ENCODE assay signal across 2 cellular contexts in the genomic region with DNA sequence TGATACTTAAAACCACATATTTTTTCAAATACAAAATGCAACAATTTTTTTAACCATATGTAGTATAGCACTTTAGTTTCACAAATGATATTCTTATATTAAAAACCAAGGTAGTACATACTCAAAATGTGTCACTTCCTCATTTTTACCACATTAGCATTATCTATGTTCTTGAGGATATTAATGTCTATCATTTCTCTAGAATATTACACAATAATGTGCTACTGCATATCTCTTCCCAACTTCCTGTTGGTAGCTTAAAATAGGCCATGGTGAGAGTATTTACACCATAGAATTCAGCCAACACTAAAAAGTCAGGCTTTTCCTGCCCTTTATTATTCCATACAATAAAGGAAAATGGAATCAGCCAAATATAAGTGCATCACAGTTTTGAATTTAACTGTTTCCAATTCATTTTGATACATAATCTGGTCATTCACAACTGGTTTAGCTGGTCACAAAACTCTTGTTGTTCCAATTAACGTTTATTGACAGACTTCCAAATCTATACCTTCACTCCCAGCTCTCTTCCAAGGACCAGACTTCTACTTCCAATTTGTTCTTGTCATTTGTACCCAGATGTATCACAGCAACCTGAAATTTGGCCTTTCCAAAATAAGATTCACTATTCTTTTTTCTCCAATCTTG.
TF ChIP-seq lines count a peak whose summit lies in the region.

No MANE protein-coding gene starts in this region.

TF ChIP-seq in GM12891, 5 proteins besides CTCF, POLR2A, EP300 and RAD21:
- TF ChIP-seq PAX5 (IDR thresholded peaks at IDR 0.05; ENCODE audit: insufficient read depth, low read length, severe bottlenecking) (no peak), SPI1 (IDR thresholded peaks at IDR 0.05; ENCODE audit: low read depth, low read length) (peak; percentile 47; the same call in 1 of the 2 replicates), TAF1 (IDR thresholded peaks at IDR 0.05; ENCODE audit: low read depth, low read length) (no peak), POLR2AphosphoS5 (IDR thresholded peaks at IDR 0.05; ENCODE audit: low read depth, low read length) (no peak), POU2F2 (IDR thresholded peaks at IDR 0.05; ENCODE audit: low read depth, low read length) (no peak)

TF ChIP-seq in K562, 482 proteins besides CTCF, POLR2A, EP300 and RAD21:
- TF ChIP-seq, protein P1, sequence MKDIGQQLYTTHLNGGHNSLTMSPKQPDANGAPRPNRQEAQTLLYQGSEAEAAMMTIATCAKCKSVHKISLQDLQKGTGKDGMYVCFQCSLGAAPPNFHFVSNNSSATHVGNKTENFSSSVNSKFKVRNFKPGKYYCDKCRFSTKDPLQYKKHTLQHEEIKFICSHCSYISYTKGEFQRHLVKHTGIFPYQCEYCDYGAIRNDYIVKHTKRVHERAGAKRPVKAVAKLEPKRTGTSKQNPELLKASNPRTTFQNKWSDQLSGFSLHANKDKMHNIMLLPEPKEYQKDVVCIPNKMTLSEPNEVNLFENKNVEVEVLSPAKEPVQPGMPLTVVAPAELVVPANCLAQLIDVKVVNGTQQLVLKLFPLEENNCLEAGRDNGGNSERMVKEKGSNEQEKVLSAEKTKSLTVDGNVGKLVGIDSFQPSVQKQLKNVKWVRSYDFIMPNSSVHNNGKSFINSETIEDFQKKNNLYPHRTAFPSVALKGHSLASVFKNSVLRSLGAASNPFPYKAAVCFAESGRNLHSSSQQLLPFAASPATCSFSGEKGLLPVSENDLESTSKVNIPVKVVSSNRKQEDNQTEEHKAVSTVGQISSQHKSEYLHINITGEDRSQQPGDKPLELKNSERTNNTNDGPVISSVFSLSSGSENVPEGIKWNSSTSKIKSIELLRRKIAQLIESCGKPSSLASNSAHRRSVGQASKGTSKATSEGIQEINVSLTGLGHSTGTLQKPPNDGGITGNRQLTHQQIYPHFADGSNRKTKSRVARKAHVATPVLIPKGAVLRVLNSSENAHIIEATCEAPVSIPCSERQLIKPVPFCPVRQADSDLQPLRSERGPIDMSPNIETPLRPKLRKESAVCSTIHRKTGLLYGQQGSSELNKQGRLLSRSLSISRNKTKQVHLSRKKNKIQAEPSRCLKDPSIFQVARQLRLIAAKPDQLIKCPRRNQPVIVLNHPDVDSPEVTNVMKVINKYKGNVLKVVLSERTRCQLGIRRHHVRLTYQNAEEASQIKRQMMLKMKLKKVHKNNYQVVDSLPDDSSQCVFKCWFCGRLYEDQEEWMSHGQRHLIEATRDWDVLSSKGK (CRISPR knock-in tag; IDR thresholded peaks at IDR 0.05): no peak
- TF ChIP-seq MEIS2 (IDR thresholded peaks at IDR 0.05; ENCODE audit: partially characterized antibody): peak; percentile 60
- TF ChIP-seq, protein P2, sequence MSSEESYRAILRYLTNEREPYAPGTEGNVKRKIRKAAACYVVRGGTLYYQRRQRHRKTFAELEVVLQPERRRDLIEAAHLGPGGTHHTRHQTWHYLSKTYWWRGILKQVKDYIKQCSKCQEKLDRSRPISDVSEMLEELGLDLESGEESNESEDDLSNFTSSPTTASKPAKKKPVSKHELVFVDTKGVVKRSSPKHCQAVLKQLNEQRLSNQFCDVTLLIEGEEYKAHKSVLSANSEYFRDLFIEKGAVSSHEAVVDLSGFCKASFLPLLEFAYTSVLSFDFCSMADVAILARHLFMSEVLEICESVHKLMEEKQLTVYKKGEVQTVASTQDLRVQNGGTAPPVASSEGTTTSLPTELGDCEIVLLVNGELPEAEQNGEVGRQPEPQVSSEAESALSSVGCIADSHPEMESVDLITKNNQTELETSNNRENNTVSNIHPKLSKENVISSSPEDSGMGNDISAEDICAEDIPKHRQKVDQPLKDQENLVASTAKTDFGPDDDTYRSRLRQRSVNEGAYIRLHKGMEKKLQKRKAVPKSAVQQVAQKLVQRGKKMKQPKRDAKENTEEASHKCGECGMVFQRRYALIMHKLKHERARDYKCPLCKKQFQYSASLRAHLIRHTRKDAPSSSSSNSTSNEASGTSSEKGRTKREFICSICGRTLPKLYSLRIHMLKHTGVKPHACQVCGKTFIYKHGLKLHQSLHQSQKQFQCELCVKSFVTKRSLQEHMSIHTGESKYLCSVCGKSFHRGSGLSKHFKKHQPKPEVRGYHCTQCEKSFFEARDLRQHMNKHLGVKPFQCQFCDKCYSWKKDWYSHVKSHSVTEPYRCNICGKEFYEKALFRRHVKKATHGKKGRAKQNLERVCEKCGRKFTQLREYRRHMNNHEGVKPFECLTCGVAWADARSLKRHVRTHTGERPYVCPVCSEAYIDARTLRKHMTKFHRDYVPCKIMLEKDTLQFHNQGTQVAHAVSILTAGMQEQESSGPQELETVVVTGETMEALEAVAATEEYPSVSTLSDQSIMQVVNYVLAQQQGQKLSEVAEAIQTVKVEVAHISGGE (CRISPR knock-in tag; IDR thresholded peaks at IDR 0.05): peak in 2 of 3 experiments; percentile 83 to 97; a peak in 4 of 6 replicates
- peak; percentile 74; the same call in 1 of the 2 replicates for TF ChIP-seq MEF2D (tag; conservative IDR thresholded peaks at IDR 0.05; ENCODE audit: low read depth)
- TF ChIP-seq, protein P3, sequence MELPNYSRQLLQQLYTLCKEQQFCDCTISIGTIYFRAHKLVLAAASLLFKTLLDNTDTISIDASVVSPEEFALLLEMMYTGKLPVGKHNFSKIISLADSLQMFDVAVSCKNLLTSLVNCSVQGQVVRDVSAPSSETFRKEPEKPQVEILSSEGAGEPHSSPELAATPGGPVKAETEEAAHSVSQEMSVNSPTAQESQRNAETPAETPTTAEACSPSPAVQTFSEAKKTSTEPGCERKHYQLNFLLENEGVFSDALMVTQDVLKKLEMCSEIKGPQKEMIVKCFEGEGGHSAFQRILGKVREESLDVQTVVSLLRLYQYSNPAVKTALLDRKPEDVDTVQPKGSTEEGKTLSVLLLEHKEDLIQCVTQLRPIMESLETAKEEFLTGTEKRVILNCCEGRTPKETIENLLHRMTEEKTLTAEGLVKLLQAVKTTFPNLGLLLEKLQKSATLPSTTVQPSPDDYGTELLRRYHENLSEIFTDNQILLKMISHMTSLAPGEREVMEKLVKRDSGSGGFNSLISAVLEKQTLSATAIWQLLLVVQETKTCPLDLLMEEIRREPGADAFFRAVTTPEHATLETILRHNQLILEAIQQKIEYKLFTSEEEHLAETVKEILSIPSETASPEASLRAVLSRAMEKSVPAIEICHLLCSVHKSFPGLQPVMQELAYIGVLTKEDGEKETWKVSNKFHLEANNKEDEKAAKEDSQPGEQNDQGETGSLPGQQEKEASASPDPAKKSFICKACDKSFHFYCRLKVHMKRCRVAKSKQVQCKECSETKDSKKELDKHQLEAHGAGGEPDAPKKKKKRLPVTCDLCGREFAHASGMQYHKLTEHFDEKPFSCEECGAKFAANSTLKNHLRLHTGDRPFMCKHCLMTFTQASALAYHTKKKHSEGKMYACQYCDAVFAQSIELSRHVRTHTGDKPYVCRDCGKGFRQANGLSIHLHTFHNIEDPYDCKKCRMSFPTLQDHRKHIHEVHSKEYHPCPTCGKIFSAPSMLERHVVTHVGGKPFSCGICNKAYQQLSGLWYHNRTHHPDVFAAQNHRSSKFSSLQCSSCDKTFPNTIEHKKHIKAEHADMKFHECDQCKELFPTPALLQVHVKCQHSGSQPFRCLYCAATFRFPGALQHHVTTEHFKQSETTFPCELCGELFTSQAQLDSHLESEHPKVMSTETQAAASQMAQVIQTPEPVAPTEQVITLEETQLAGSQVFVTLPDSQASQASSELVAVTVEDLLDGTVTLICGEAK (IDR thresholded peaks at IDR 0.05): peak; percentile 81
- TF ChIP-seq, protein P3 (CRISPR knock-in tag; IDR thresholded peaks at IDR 0.05): no peak
- TF ChIP-seq ETV1 (tag; conservative IDR thresholded peaks at IDR 0.05; ENCODE audit: low read depth): peak; percentile 22; the same call in 1 of the 2 replicates
- TF ChIP-seq SRF (CRISPR knock-in tag; IDR thresholded peaks at IDR 0.05): no peak
- peak; percentile 30; the same call in 1 of the 2 replicates for TF ChIP-seq POLR2H (tag; IDR thresholded peaks at IDR 0.05; ENCODE audit: low read depth)
- TF ChIP-seq GABPA (tag; conservative IDR thresholded peaks at IDR 0.05; ENCODE audit: low read depth): peak; percentile 87
- 0 out of 2 replicates have a peak, but pooled peaks have one; percentile 8 for TF ChIP-seq ARID1B (IDR thresholded peaks at IDR 0.05)
- TF ChIP-seq ELF2 (CRISPR knock-in tag; IDR thresholded peaks at IDR 0.05): 0 out of 2 replicates have a peak, but pooled peaks have one; percentile 32
- TF ChIP-seq MTF1 (CRISPR knock-in tag; IDR thresholded peaks at IDR 0.05; ENCODE audit: borderline replicate concordance): no peak
- TF ChIP-seq TEAD4 (IDR thresholded peaks at IDR 0.05; ENCODE audit: low read length): peak; percentile 15; the same call in 1 of the 2 replicates
- no peak for TF ChIP-seq TEAD4 (CRISPR knock-in tag; IDR thresholded peaks at IDR 0.05; ENCODE audit: borderline replicate concordance)
- TF ChIP-seq, protein P4, sequence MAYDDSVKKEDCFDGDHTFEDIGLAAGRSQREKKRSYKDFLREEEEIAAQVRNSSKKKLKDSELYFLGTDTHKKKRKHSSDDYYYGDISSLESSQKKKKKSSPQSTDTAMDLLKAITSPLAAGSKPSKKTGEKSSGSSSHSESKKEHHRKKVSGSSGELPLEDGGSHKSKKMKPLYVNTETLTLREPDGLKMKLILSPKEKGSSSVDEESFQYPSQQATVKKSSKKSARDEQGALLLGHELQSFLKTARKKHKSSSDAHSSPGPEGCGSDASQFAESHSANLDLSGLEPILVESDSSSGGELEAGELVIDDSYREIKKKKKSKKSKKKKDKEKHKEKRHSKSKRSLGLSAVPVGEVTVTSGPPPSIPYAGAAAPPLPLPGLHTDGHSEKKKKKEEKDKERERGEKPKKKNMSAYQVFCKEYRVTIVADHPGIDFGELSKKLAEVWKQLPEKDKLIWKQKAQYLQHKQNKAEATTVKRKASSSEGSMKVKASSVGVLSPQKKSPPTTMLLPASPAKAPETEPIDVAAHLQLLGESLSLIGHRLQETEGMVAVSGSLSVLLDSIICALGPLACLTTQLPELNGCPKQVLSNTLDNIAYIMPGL (CRISPR knock-in tag; IDR thresholded peaks at IDR 0.05): no peak
- peak; percentile 98 for TF ChIP-seq CEBPB (tag; IDR thresholded peaks at IDR 0.05)
- TF ChIP-seq MEF2A (IDR thresholded peaks at IDR 0.05; ENCODE audit: control insufficient read depth, low read depth, low read length): peak; percentile 48; the same call in 1 of the 2 replicates
- no peak for TF ChIP-seq TAF7 (tag; IDR thresholded peaks at IDR 0.05)
- peak; percentile 59 for TF ChIP-seq CEBPG (CRISPR knock-in tag; IDR thresholded peaks at IDR 0.05)
- TF ChIP-seq CEBPG (tag; conservative IDR thresholded peaks at IDR 0.05 in 1 of 2, IDR thresholded peaks at IDR 0.05 in 1 of 2): peak; percentile 88 to 96
- TF ChIP-seq SPI1 (IDR thresholded peaks at IDR 0.05; ENCODE audit: borderline replicate concordance, low read depth, low read length): peak; percentile 79
- TF ChIP-seq GABPB1 (CRISPR knock-in tag; IDR thresholded peaks at IDR 0.05): peak; percentile 92
- TF ChIP-seq PKNOX1 (IDR thresholded peaks at IDR 0.05): peak; percentile 12; the same call in 1 of the 2 replicates
